12 cellular contexts compared by ENCODE assay signal in the genomic region with DNA sequence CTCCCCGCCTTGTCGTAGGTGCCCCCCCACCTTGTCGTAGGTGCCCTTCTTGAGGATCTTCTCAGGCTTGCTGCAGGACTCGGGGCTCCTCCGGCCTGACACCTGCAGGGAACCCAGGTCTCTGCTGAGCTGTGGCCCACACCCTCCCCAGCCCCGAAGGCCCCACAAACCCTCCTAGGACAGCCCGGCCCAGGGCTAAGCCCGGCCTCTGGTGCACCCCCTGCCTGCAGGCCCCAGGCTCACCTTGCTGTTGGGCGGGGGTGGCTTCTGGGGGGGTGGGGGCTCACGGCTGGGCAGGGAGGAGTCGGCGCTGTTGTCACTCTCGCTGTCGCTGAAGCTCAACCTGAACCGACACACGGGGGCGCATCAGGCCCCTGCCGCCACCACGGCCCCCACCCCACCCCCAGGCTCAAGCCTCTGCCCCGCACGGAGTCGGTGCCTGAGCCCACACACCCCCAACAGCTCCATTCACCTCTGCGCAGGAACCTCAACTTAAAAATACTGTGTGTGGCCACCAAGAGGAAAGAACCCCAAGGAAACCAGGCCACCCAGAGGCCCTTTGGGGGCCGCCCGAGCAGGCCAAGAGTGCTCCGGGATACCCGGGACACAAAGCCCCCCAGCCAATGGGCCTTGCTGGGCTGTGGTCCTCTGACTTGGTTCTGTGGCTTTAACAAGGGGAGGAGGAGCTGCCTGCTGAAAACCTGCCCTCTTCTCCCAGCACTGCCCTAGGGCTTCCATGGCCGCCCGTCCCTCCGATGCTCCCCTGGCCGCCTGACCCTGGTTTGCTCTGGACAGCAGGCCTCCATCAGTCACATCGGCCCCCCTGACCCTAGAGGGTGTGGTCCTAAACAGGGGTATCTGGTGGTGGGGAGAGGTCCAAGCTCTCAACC.
"Had no signal": no experiment of that assay in that cellular context is flagged by ENCODE, and none has a peak within 500 bp of the region (broad histone marks: within the 10 kb centered on the region; RNA-seq: fewer than 3 reads in every experiment).

No MANE protein-coding gene starts in this region.

- ATAC-seq: activated T-cell treated with anti-CD3 and anti-CD28 coated beads, Interleukin-2, amount 50 U/mL, for 72 hours; left lung had no signal

- H3K9me3 Mint-ChIP-seq: activated naive CD8-positive, alpha-beta T cell treated with anti-CD3 and anti-CD28 coated beads for 36 hours; activated T-cell treated with anti-CD3 and anti-CD28 coated beads, Interleukin-2, amount 50 U/mL, for 72 hours; endodermal cell; neural crest cell had no signal

- H3K4me3 ChIP-seq: left lung, tibial nerve had no signal

- H3K27ac Mint-ChIP-seq: activated naive CD8-positive, alpha-beta T cell treated with anti-CD3 and anti-CD28 coated beads for 36 hours; activated T-cell treated with anti-CD3 and anti-CD28 coated beads, Interleukin-2, amount 50 U/mL, for 72 hours; endodermal cell had no signal

- H3K9me3 ChIP-seq: left lung, tibial nerve had no signal

- H3K27me3 ChIP-seq: brain microvascular endothelial cell, left lung, tibial nerve had no signal

- H3K27ac ChIP-seq: brain microvascular endothelial cell, left lung had no signal

- H3K27me3 Mint-ChIP-seq: activated naive CD8-positive, alpha-beta T cell treated with anti-CD3 and anti-CD28 coated beads for 36 hours had no signal

- FAIRE-seq: small intestine had no signal

- H3K4me1 Mint-ChIP-seq: activated naive CD8-positive, alpha-beta T cell treated with anti-CD3 and anti-CD28 coated beads for 36 hours had no signal

- H3K4me3 Mint-ChIP-seq: activated naive CD8-positive, alpha-beta T cell treated with anti-CD3 and anti-CD28 coated beads for 36 hours; activated T-cell treated with anti-CD3 and anti-CD28 coated beads, Interleukin-2, amount 50 U/mL, for 72 hours; endodermal cell; neural crest cell had no signal

- DNase-seq: activated CD4-positive, alpha-beta T cell treated with anti-CD3 and anti-CD28 coated beads, Interleukin-2, amount 50 U/mL, for 48 hours; activated gamma-delta T cell treated with Interleukin-2 at 50 U/mL for 16 hours; activated naive CD8-positive, alpha-beta T cell treated with anti-CD3 and anti-CD28 coated beads for 36 hours; activated T-cell treated with anti-CD3 and anti-CD28 coated beads, Interleukin-2, amount 50 U/mL, for 72 hours; brain microvascular endothelial cell; endodermal cell; mesendoderm; small intestine; T-helper 2 cell had no signal
